ENCODE assay signal across 20 cellular contexts in genomic region chr21:41871302-41872030, GRCh38.
"Had no signal": no experiment of that assay in that cellular context is flagged by ENCODE, and none has a peak within 500 bp of the region (broad histone marks: within the 10 kb centered on the region; RNA-seq: fewer than 3 reads in every experiment).

No MANE protein-coding gene starts in this region.

- DNase-seq: activated CD4-positive, alpha-beta T cell treated with anti-CD3 and anti-CD28 coated beads, Interleukin-2, amount 50 U/mL, for 48 hours; activated CD8-positive, alpha-beta memory T cell treated with anti-CD3 and anti-CD28 coated beads, Interleukin-2, amount 50 U/mL, for 48 hours; activated naive CD4-positive, alpha-beta T cell; activated naive CD8-positive, alpha-beta T cell treated with anti-CD3 and anti-CD28 coated beads for 36 hours; activated T-cell treated with anti-CD3 and anti-CD28 coated beads, Interleukin-2, amount 50 U/mL, for 4 hours; effector CD8-positive, alpha-beta T cell; foreskin melanocyte; immature natural killer cell; lower lobe of right lung; naive thymus-derived CD4-positive, alpha-beta T cell; stimulated activated CD4-positive, alpha-beta T cell treated with anti-CD3 and anti-CD28 coated beads, Interleukin-4, amount 100 ng/mL, for 24 hours; T-helper 1 cell; tibial artery had no signal

- H3K9me3 ChIP-seq: lower lobe of right lung, prostate gland, tibial artery had no signal

- H3K27me3 ChIP-seq: cardiac muscle cell, hepatocyte, tibial artery had no signal

- H2AFZ ChIP-seq: hepatocyte had no signal

- H3K27ac ChIP-seq: cardiac muscle cell, hepatocyte, lower lobe of right lung, prostate gland, tibial artery had no signal

- H3K4me2 ChIP-seq: hepatocyte had no signal

- H3K27me3 Mint-ChIP-seq: activated naive CD8-positive, alpha-beta T cell treated with anti-CD3 and anti-CD28 coated beads for 36 hours; dendritic cell treated with granulocyte-macrophage colony-stimulating factor and Interleukin-4, amounts not matched to agents 40 ng/mL and 50 ng/mL, for 4 days; naive thymus-derived CD4-positive, alpha-beta T cell; stimulated activated naive CD8-positive, alpha-beta T cell treated with anti-CD3 and anti-CD28 coated beads, Interleukin-15, Interleukin-2, amounts not matched to agents 100 ng/mL and 50 ng/mL, for 24 hours had no signal

- H3K27ac Mint-ChIP-seq: activated naive CD8-positive, alpha-beta T cell treated with anti-CD3 and anti-CD28 coated beads for 36 hours; activated T-helper 2 cell treated with anti-CD3 and anti-CD28 coated beads, Interferon-gamma antibody, Interleukin-2, Interleukin-4, amounts not matched to agents 10 μg/mL and 5 μg/mL and 100 μg/mL, durations not matched to agents 14 hours and 24 hours and 36 hours; dendritic cell treated with granulocyte-macrophage colony-stimulating factor and Interleukin-4, amounts not matched to agents 40 ng/mL and 50 ng/mL, for 4 days; immature natural killer cell; stimulated activated naive CD8-positive, alpha-beta T cell treated with anti-CD3 and anti-CD28 coated beads, Interleukin-15, Interleukin-2, amounts not matched to agents 100 ng/mL and 50 ng/mL, for 24 hours had no signal

- H3K4me3 Mint-ChIP-seq: activated naive CD8-positive, alpha-beta T cell treated with anti-CD3 and anti-CD28 coated beads for 36 hours; activated T-cell treated with anti-CD3 and anti-CD28 coated beads, Interleukin-2, amount 50 U/mL, for 4 hours; dendritic cell treated with granulocyte-macrophage colony-stimulating factor and Interleukin-4, amounts not matched to agents 40 ng/mL and 50 ng/mL, for 4 days; immature natural killer cell; naive thymus-derived CD4-positive, alpha-beta T cell; stimulated activated naive CD8-positive, alpha-beta T cell treated with anti-CD3 and anti-CD28 coated beads, Interleukin-15, Interleukin-2, amounts not matched to agents 100 ng/mL and 50 ng/mL, for 24 hours had no signal

- H3K4me1 ChIP-seq: lower lobe of right lung, prostate gland, tibial artery had no signal

- ATAC-seq: activated T-cell treated with anti-CD3 and anti-CD28 coated beads, Interleukin-2, amount 50 U/mL, for 4 hours; left lobe of liver; lower lobe of right lung; naive thymus-derived CD4-positive, alpha-beta T cell had no signal

- H3K9me3 Mint-ChIP-seq: activated naive CD8-positive, alpha-beta T cell treated with anti-CD3 and anti-CD28 coated beads for 36 hours; activated T-cell treated with anti-CD3 and anti-CD28 coated beads, Interleukin-2, amount 50 U/mL, for 4 hours; activated T-helper 2 cell treated with anti-CD3 and anti-CD28 coated beads, Interferon-gamma antibody, Interleukin-2, Interleukin-4, amounts not matched to agents 10 μg/mL and 5 μg/mL and 100 μg/mL, durations not matched to agents 14 hours and 24 hours and 36 hours; dendritic cell treated with granulocyte-macrophage colony-stimulating factor and Interleukin-4, amounts not matched to agents 40 ng/mL and 50 ng/mL, for 4 days; immature natural killer cell; naive thymus-derived CD4-positive, alpha-beta T cell; stimulated activated naive CD8-positive, alpha-beta T cell treated with anti-CD3 and anti-CD28 coated beads, Interleukin-15, Interleukin-2, amounts not matched to agents 100 ng/mL and 50 ng/mL, for 24 hours had no signal

- H3K36me3 ChIP-seq: cardiac muscle cell, lower lobe of right lung, prostate gland, tibial artery had no signal

- H3K4me3 ChIP-seq: cardiac muscle cell, hepatocyte, lower lobe of right lung, prostate gland, tibial artery had no signal
